ENCODE assay signal across 1 cellular context in genomic region chr20:24674921-24675605, GRCh38.
TF ChIP-seq lines count a peak whose summit lies in the region.

No MANE protein-coding gene starts in this region.

TF ChIP-seq in IMR-90, 13 proteins besides CTCF, POLR2A, EP300 and RAD21:
- no peak for TF ChIP-seq ELK1 (IDR thresholded peaks at IDR 0.05; ENCODE audit: borderline replicate concordance, low read depth, low read length)
- no peak for TF ChIP-seq CHD1 (IDR thresholded peaks at IDR 0.05; ENCODE audit: low read depth, low read length)
- no peak for TF ChIP-seq RFX5 (IDR thresholded peaks at IDR 0.05; ENCODE audit: low read depth, low read length)
- no peak for TF ChIP-seq RCOR1 (IDR thresholded peaks at IDR 0.05; ENCODE audit: insufficient replicate concordance, low read length)
